Comparison of ENCODE assay signal across 1 cellular context in genomic region chr12:48819986-48820385, GRCh38.
TF ChIP-seq lines count a peak whose summit lies in the region.

No MANE protein-coding gene starts in this region.

TF ChIP-seq in H1, 55 proteins besides CTCF, POLR2A, EP300 and RAD21:
- TF ChIP-seq TAF1 (IDR thresholded peaks at IDR 0.05; ENCODE audit: low read depth, low read length) (no peak), CBX5 (IDR thresholded peaks at IDR 0.05; ENCODE audit: low read depth, low read length) (no peak), BRCA1 (IDR thresholded peaks at IDR 0.05; ENCODE audit: low read depth, low read length) (no peak), ASH2L (IDR thresholded peaks at IDR 0.05; ENCODE audit: low read length) (no peak), SIRT6 (IDR thresholded peaks at IDR 0.05; ENCODE audit: low read length) (no peak), TAF7 (optimal IDR thresholded peaks at IDR 0.05; ENCODE audit: borderline replicate concordance, low read depth, low read length) (no peak)
